Comparison of ENCODE assay signal across 1 cellular context in the genomic region with DNA sequence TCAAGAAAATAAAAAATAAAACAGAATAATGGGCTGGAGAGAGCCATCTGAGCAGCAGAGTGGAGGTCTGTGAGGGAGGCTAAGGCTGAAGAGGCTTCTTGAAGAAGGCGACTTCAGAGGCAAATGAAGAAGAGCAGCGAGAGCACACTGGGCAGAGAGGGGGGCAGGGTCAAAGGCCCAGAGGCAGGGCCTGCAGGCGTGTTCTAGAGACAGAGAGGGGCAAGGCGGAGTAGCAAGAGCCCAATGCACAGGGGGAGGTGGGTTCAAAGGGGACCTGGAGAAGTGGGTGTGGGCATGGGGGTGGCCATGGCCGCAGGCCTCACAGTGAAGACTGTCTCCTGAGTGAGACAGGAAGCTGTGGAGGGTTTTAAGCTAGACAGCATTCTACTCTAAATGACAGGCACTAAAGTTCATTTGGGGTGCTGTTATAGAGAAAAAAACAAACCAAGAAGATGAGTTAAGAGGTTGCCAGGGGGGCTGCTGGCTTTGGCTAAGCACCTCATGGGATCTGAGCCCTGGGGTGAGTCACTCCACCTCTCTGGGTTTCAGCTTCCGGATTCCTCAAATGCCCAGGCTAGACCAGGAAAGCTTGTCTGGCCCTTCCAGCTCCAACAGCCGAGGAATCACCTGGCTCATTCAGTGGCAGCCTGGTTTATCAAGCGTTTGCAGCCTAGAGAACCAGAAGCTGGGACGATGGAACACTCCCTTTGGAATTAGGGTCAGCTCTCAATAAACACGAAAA.
TF ChIP-seq lines count a peak whose summit lies in the region.

No MANE protein-coding gene starts in this region.

TF ChIP-seq in HepG2, 621 proteins besides CTCF, POLR2A, EP300 and RAD21 (continued from another document):
- peak; percentile 24; the same call in 1 of the 2 replicates for TF ChIP-seq ZNF687 (CRISPR knock-in tag; IDR thresholded peaks at IDR 0.05)
TF ChIP-seq in HepG2: peak in this region for 2.
